Comparison of ENCODE assay signal across 8 cellular contexts in the genomic region with DNA sequence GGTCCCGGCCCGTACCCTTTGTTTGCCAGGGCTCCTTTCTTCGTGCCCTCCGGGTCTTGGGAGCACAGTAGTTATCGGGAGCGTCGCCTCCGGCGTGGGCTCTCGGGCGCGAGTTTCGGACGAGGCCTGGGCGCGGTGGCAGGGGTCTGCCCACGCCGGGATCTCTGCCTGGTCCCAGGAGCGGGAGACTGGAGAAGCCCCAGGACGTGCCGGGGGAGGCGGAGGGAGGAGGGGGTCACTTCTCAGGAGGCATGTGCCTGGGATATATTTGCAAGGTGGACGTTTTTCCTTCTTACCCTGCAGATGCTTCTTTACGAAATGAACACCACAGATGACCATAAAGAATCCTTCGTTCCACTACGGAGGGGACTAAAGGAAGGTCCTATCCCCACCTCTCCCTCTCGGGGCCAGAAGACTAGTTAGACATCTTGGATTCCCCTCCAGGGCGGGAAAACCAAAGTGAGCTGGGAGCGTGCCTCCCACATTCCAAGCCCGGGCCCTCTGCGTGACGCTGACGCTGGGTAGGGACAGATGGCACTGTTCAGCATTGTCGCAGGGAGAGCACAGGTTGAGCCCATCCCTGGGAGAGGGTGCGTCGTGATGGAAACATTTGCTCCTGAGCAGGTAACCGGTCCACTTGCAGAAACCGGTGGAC. TPM values are rescaled to one million over a fixed set of nuclear protein-coding genes. Genes with fewer than 3 reads are reported as not detected.
DNase-seq lines count a peak whose midpoint lies in the region; ATAC-seq, FAIRE-seq and TF ChIP-seq lines count a peak whose summit lies in the region.

No MANE protein-coding gene starts in this region.

- no peak overlapping the region for H3K27ac Mint-ChIP-seq in T-helper 2 cell treated with Interferon-gamma antibody and Interleukin-4, amounts not matched to agents 5 μg/mL and 100 μg/mL, for 36 hours

- H3K36me3 ChIP-seq in kidney (ENCODE audit: control insufficient read depth in 1 of 2, insufficient read depth in 2 of 2, low read length in 2 of 2) (no peaks in the 10 kb centered on the region), thoracic aorta (no peaks in the 10 kb centered on the region)

- H3K9me3 ChIP-seq in kidney (ENCODE audit: control insufficient read depth in 1 of 2, low read length in 2 of 2) (no peaks in the 10 kb centered on the region), thoracic aorta (no peaks in the 10 kb centered on the region)

- no peak for ATAC-seq in thoracic aorta (ENCODE audit: insufficient number of reproducible peaks, low FRiP score, low read depth)

- no peaks in the 10 kb centered on the region for H3K27me3 ChIP-seq in thoracic aorta (replicated peaks; ENCODE audit: insufficient read depth)

- intact Hi-C loops in kidney (cut with DNase I), result no loop called here

- H3K4me1 ChIP-seq in kidney (ENCODE audit: control insufficient read depth in 1 of 2, insufficient read depth in 1 of 2, low read depth in 1 of 2, low read length in 2 of 2), result peaks cover 5 to 8% of the 10 kb centered on the region in 2 donors
- H3K4me1 ChIP-seq in thoracic aorta (ENCODE audit: control insufficient read depth in 1 of 2, low read depth in 2 of 2), result peaks cover 8 to 28% of the 10 kb centered on the region in 2 donors

- TF ChIP-seq CTCF in astrocyte of the cerebellum (IDR thresholded peaks at IDR 0.05; ENCODE audit: low read depth, low read length, missing control alignments) (no peak), kidney (IDR thresholded peaks at IDR 0.05; ENCODE audit: borderline replicate concordance, extremely low read depth, insufficient read depth) (no peak), thoracic aorta (IDR thresholded peaks at IDR 0.05) (no peak)

- no peak for DNase-seq in T-helper 2 cell treated with Interferon-gamma antibody and Interleukin-4, amounts not matched to agents 5 μg/mL and 100 μg/mL, for 36 hours (ENCODE audit: low spot score)
- DNase-seq in T-helper 2 cell (no peak), astrocyte of the cerebellum (ENCODE audit: low read depth) (no peak), kidney (peak; percentile 79), thoracic aorta (ENCODE audit: low spot score) (no peak), Ammon's horn (ENCODE audit: low spot score) (no peak), NCI-H2107 treated with DMSO at 0.1 percent for 48 hours (lab: John Stamatoyannopoulos, UW; ENCODE audit: unreplicated experiment) (no peak), NCI-H2227 (lab: John Stamatoyannopoulos, UW; ENCODE audit: unreplicated experiment) (no peak)

- H3K27me3 Mint-ChIP-seq in T-helper 2 cell treated with Interferon-gamma antibody and Interleukin-4, amounts not matched to agents 5 μg/mL and 100 μg/mL, for 36 hours (ENCODE audit: low read depth), result peaks cover 37% of the 10 kb centered on the region

- H3K4me3 ChIP-seq in astrocyte of the cerebellum (ENCODE audit: low read depth, low read length) (peak overlapping the region; percentile 99), kidney (ENCODE audit: low read length in 2 of 2) (peak overlapping the region in 1 of 2 donors; percentile 76), thoracic aorta (peak overlapping the region; percentile 99)

- H3K27ac ChIP-seq in kidney (ENCODE audit: low read depth in 2 of 2, low read length in 2 of 2), result peak overlapping the region in 1 of 2 donors; percentile 10
- peak overlapping the region in 1 of 2 donors; percentile 83 for H3K27ac ChIP-seq in thoracic aorta

- H3K36me3 Mint-ChIP-seq in T-helper 2 cell treated with Interferon-gamma antibody and Interleukin-4, amounts not matched to agents 5 μg/mL and 100 μg/mL, for 36 hours (ENCODE audit: low read depth), result no peaks in the 10 kb centered on the region

- no peaks in the 10 kb centered on the region for H3K9me3 Mint-ChIP-seq in T-helper 2 cell treated with Interferon-gamma antibody and Interleukin-4, amounts not matched to agents 5 μg/mL and 100 μg/mL, for 36 hours

- no peak overlapping the region for H3K9ac ChIP-seq in kidney (ENCODE audit: low read length in 2 of 2)

- peak overlapping the region; percentile 40 for H3K4me3 Mint-ChIP-seq in T-helper 2 cell treated with Interferon-gamma antibody and Interleukin-4, amounts not matched to agents 5 μg/mL and 100 μg/mL, for 36 hours

- FAIRE-seq in kidney (lab: Jason Lieb, UNC), result no peak

- in situ Hi-C loops in astrocyte of the cerebellum (cut with HindIII; ENCODE audit: low sequenced_read_pairs), result no loop called here

- H3K4me1 Mint-ChIP-seq in T-helper 2 cell treated with Interferon-gamma antibody and Interleukin-4, amounts not matched to agents 5 μg/mL and 100 μg/mL, for 36 hours (ENCODE audit: low read depth), result peaks cover 10% of the 10 kb centered on the region

RNA-seq across cellular contexts. Expression of a gene that starts 0.5 kb away (rescaled TPM):
- total RNA-seq in kidney (75.9 TPM), thoracic aorta (100 to 1,000 TPM in 1 of 2 donors, 10 to 100 TPM in 1; 77.6 to 107 TPM)
- 23.4 TPM for polyA plus RNA-seq in kidney (ENCODE audit: insufficient read depth, low read depth, low replicate concordance)
